Comparison of ENCODE assay signal across 8 cellular contexts in the genomic region with DNA sequence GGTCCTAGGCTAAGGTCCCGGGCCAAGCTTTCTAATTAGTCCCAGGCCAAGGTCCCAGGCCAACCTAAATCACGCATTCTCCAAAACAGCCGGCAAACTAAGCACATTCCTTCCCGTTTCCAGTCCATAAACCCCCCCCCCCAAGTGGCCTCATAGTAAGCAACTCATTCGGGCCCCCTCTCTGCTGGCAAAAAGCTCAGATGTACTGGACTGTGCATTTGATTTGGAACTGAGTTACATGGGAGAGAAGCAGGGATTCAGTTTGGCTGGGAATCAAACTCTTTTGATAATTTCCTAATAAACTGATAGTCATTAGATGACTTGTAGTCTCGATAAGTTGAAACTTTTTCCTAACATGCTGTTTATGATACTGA. TPM values are rescaled to one million over a fixed set of nuclear protein-coding genes. Genes with fewer than 3 reads are reported as not detected.
A peak's percentile ranks its signal among the peaks of the same experiment; 100 is the strongest.
DNase-seq lines count a peak whose midpoint lies in the region; ATAC-seq and TF ChIP-seq lines count a peak whose summit lies in the region.
"Not testable (repeated sequence)": the region's sequence is repeated elsewhere in the genome, so short reads cannot be mapped to it uniquely, and the experiment has no call there.

No MANE protein-coding gene starts in this region.

- ATAC-seq in natural killer cell; stimulated activated naive B cell treated with anti-CD40 and anti-IgM and Interleukin-4, amounts not matched to agents 10 μg/mL and 1 μg/mL and 100 μg/mL, for 72 hours (replicated peaks): not testable (repeated sequence)

- not testable (repeated sequence) for H3K4me1 Mint-ChIP-seq in activated T-cell treated with anti-CD3 and anti-CD28 coated beads, Interleukin-2, amount 50 U/mL, for 24 hours (ENCODE audit: low read depth); glutamatergic neuron (ENCODE audit: low read depth, unreplicated experiment)
- H3K4me1 Mint-ChIP-seq in chondrocyte (ENCODE audit: low read depth) (peaks cover 11% of the 10 kb centered on the region), natural killer cell (peaks cover 10 to 20% of the 10 kb centered on the region in 2 donors)
- H3K4me1 Mint-ChIP-seq in stimulated activated naive B cell treated with anti-CD40 and anti-IgM and Interleukin-4, amounts not matched to agents 10 μg/mL and 1 μg/mL and 100 μg/mL, for 72 hours = peaks cover 8 to 10% of the 10 kb centered on the region in 2 donors

- H3K9me3 Mint-ChIP-seq in activated T-cell treated with anti-CD3 and anti-CD28 coated beads, Interleukin-2, amount 50 U/mL, for 24 hours; chondrocyte (ENCODE audit: low read depth); natural killer cell; stimulated activated naive B cell treated with anti-CD40 and anti-IgM and Interleukin-4, amounts not matched to agents 10 μg/mL and 1 μg/mL and 100 μg/mL, for 72 hours: not testable (repeated sequence)
- H3K9me3 Mint-ChIP-seq in glutamatergic neuron (ENCODE audit: unreplicated experiment) = peaks cover 11% of the 10 kb centered on the region

- H3K4me3 Mint-ChIP-seq in activated T-cell treated with anti-CD3 and anti-CD28 coated beads, Interleukin-2, amount 50 U/mL, for 24 hours = peak overlapping the region; percentile 81
- H3K4me3 Mint-ChIP-seq in chondrocyte (ENCODE audit: unreplicated experiment) = peak overlapping the region; percentile 81
- H3K4me3 Mint-ChIP-seq in glutamatergic neuron (ENCODE audit: unreplicated experiment) = peak overlapping the region; percentile 91
- peak overlapping the region; percentile 95 for H3K4me3 Mint-ChIP-seq in natural killer cell
- peak overlapping the region; percentile 84 to 91 for H3K4me3 Mint-ChIP-seq in stimulated activated naive B cell treated with anti-CD40 and anti-IgM and Interleukin-4, amounts not matched to agents 10 μg/mL and 1 μg/mL and 100 μg/mL, for 72 hours

- not testable (repeated sequence) for TF ChIP-seq CTCF in AG10803 (conservative IDR thresholded peaks at IDR 0.05; ENCODE audit: low read length); Peyer's patch (IDR thresholded peaks at IDR 0.05); chondrocyte (IDR thresholded peaks at IDR 0.05); glutamatergic neuron (IDR thresholded peaks at IDR 0.05; ENCODE audit: partially characterized antibody, unreplicated experiment); natural killer cell (IDR thresholded peaks at IDR 0.05)

- H3K4me3 ChIP-seq in AG10803 (ENCODE audit: low read length) (peak overlapping the region; percentile 26), HAP-1 (peak overlapping the region; percentile 42)
- not testable (repeated sequence) for H3K4me3 ChIP-seq in Peyer's patch

- H3K36me3 Mint-ChIP-seq in activated T-cell treated with anti-CD3 and anti-CD28 coated beads, Interleukin-2, amount 50 U/mL, for 24 hours (ENCODE audit: low read depth); chondrocyte (ENCODE audit: low read depth); glutamatergic neuron (ENCODE audit: unreplicated experiment); natural killer cell; stimulated activated naive B cell treated with anti-CD40 and anti-IgM and Interleukin-4, amounts not matched to agents 10 μg/mL and 1 μg/mL and 100 μg/mL, for 72 hours: not testable (repeated sequence)

- H3K36me3 ChIP-seq in HAP-1 (replicated peaks); Peyer's patch: not testable (repeated sequence)

- H3K9me3 ChIP-seq in HAP-1, Peyer's patch: not testable (repeated sequence)

- in situ Hi-C loops in HAP-1 (cut with MboI; ENCODE audit: low sequenced_read_pairs) = not testable (repeated sequence)

- not testable (repeated sequence) for H3K27me3 Mint-ChIP-seq in activated T-cell treated with anti-CD3 and anti-CD28 coated beads, Interleukin-2, amount 50 U/mL, for 24 hours; chondrocyte (ENCODE audit: low read depth); glutamatergic neuron (ENCODE audit: unreplicated experiment); natural killer cell (ENCODE audit: low read depth in 2 of 2)
- peaks cover 0 to 12% of the 10 kb centered on the region in 2 donors for H3K27me3 Mint-ChIP-seq in stimulated activated naive B cell treated with anti-CD40 and anti-IgM and Interleukin-4, amounts not matched to agents 10 μg/mL and 1 μg/mL and 100 μg/mL, for 72 hours

- DNase-seq in AG10803 (ENCODE audit: low read depth) = peak; percentile 20
- DNase-seq in HAP-1 (ENCODE audit: low spot score in 2 of 2); Peyer's patch; activated T-cell treated with anti-CD3 and anti-CD28 coated beads, Interleukin-2, amount 50 U/mL, for 24 hours; chondrocyte (ENCODE audit: low spot score); glutamatergic neuron; natural killer cell; stimulated activated naive B cell treated with anti-CD40 and anti-IgM and Interleukin-4, amounts not matched to agents 10 μg/mL and 1 μg/mL and 100 μg/mL, for 72 hours: not testable (repeated sequence)

- intact Hi-C loops in natural killer cell (cut with micrococcal nuclease) = not testable (repeated sequence)

- H3K27ac ChIP-seq in Peyer's patch = peak overlapping the region in 3 of 4 donors; percentile 74 to 81 (median 75)

- peak overlapping the region; percentile 86 for H3K27ac Mint-ChIP-seq in activated T-cell treated with anti-CD3 and anti-CD28 coated beads, Interleukin-2, amount 50 U/mL, for 24 hours
- peak overlapping the region; percentile 89 for H3K27ac Mint-ChIP-seq in chondrocyte (ENCODE audit: unreplicated experiment)
- peak overlapping the region; percentile 87 for H3K27ac Mint-ChIP-seq in glutamatergic neuron (ENCODE audit: unreplicated experiment)
- H3K27ac Mint-ChIP-seq in natural killer cell = peak overlapping the region; percentile 92 to 99
- H3K27ac Mint-ChIP-seq in stimulated activated naive B cell treated with anti-CD40 and anti-IgM and Interleukin-4, amounts not matched to agents 10 μg/mL and 1 μg/mL and 100 μg/mL, for 72 hours = peak overlapping the region; percentile 99

- H3K27me3 ChIP-seq in HAP-1 (ENCODE audit: low read depth); Peyer's patch: not testable (repeated sequence)

- H3K4me1 ChIP-seq in HAP-1, Peyer's patch: not testable (repeated sequence)

- not testable (repeated sequence) for TF ChIP-seq POLR2A in Peyer's patch (IDR thresholded peaks at IDR 0.05)

RNA-seq across cellular contexts. Expression of a gene that starts 17.8 kb away (rescaled TPM):
- 1 to 10 TPM in 1 of 4 donors, not detected in 3; 6.6 TPM for total RNA-seq in Peyer's patch
- total RNA-seq in chondrocyte = not detected in 3 replicates
- total RNA-seq in glutamatergic neuron (ENCODE audit: unreplicated experiment) = not detected
- 10 to 100 TPM; 12.8 to 29.6 (median 18.2) TPM for total RNA-seq in natural killer cell

RNA-seq across cellular contexts. Expression of a gene that starts 49.8 kb away (rescaled TPM):
- 10 to 100 TPM in 2 of 4 donors, 1 to 10 TPM in 1, under 1 TPM in 1; 0.95 to 50.3 (median 10.8) TPM for total RNA-seq in Peyer's patch
- not detected in 3 replicates for total RNA-seq in chondrocyte
- total RNA-seq in glutamatergic neuron (ENCODE audit: unreplicated experiment) = not detected
- 10 to 100 TPM; 12.6 to 76.9 (median 17.0) TPM for total RNA-seq in natural killer cell
